ENCODE assay signal across 12 cellular contexts in genomic region chr2:127647242-127648190, GRCh38. TPM values are rescaled to one million over a fixed set of nuclear protein-coding genes. Genes with fewer than 3 reads are reported as not detected.
A peak's percentile ranks its signal among the peaks of the same experiment; 100 is the strongest.
DNase-seq lines count a peak whose midpoint lies in the region; TF ChIP-seq lines count a peak whose summit lies in the region.
"Had no signal": no experiment of that assay in that cellular context is flagged by ENCODE, and none has a peak within 500 bp of the region (broad histone marks: within the 10 kb centered on the region; RNA-seq: fewer than 3 reads in every experiment).

No MANE protein-coding gene starts in this region.

- H3K4me1 Mint-ChIP-seq in neural progenitor cell = peaks cover 55% of the 10 kb centered on the region

- no peaks in the 10 kb centered on the region for H3K9me3 ChIP-seq in NT2/D1 (ENCODE audit: insufficient read depth, low read length)
- H3K9me3 ChIP-seq in neural progenitor cell (ENCODE audit: low read depth) = no peaks in the 10 kb centered on the region

- H4K20me1 ChIP-seq in neural progenitor cell (ENCODE audit: low read depth) = no peaks in the 10 kb centered on the region

- H3K9ac ChIP-seq in NT2/D1 (ENCODE audit: insufficient read length, low read depth) (peak overlapping the region; percentile 27), neural progenitor cell (no peak overlapping the region)
- H3K9ac ChIP-seq: parathyroid adenoma had no signal

- peaks cover 17% of the 10 kb centered on the region for H3K27me3 Mint-ChIP-seq in neural progenitor cell (ENCODE audit: insufficient read depth, low read depth)

- DNase-seq in ACHN = peak; percentile 22
- no peak for DNase-seq in NT2/D1 (ENCODE audit: low read depth, low spot score)
- peak; percentile 38 for DNase-seq in fibroblast of the aortic adventitia (ENCODE audit: low read depth)
- DNase-seq in neural progenitor cell (ENCODE audit: low spot score) = no peak
- DNase-seq in activated CD4-positive, alpha-beta T cell treated with anti-CD3 and anti-CD28 coated beads, Interleukin-2, amount 50 U/mL, for 4 hours = no peak
- no peak for DNase-seq in hippocampal formation (lab: John Stamatoyannopoulos, UW)
- DNase-seq in activated CD8-positive, alpha-beta memory T cell treated with anti-CD3 and anti-CD28 coated beads for 24 hours = no peak
- DNase-seq in stimulated activated CD4-positive, alpha-beta T cell treated with anti-CD3 and anti-CD28 coated beads, Interleukin-15, amount 100 ng/mL, for 24 hours = no peak
- DNase-seq: NCI-H524 treated with DMSO at 0.1 percent for 48 hours, T1000 had no signal

- H3K4me1 ChIP-seq in NT2/D1 (ENCODE audit: insufficient read depth, insufficient read length) (peaks cover 40% of the 10 kb centered on the region), neural progenitor cell (peaks cover 8% of the 10 kb centered on the region)
- H3K4me1 ChIP-seq: parathyroid adenoma had no signal

- H3K79me2 ChIP-seq in neural progenitor cell (ENCODE audit: low read depth) = no peaks in the 10 kb centered on the region
- H3K79me2 ChIP-seq: parathyroid adenoma had no signal

- TF ChIP-seq CTCF in fibroblast of the aortic adventitia (IDR thresholded peaks at IDR 0.05; ENCODE audit: insufficient read depth, low read length) (no peak), neural progenitor cell (IDR thresholded peaks at IDR 0.05) (no peak)

- H2AFZ ChIP-seq in neural progenitor cell (replicated peaks) = no peak overlapping the region
- H2AFZ ChIP-seq: parathyroid adenoma had no signal

- peak overlapping the region; percentile 97 for H3K27ac Mint-ChIP-seq in neural progenitor cell
- H3K27ac Mint-ChIP-seq: activated T-helper 2 cell treated with anti-CD3 and anti-CD28 coated beads, Interferon-gamma antibody, Interleukin-2, Interleukin-4, amounts not matched to agents 10 μg/mL and 5 μg/mL and 100 μg/mL, durations not matched to agents 14 hours and 24 hours and 36 hours had no signal

- H3F3A ChIP-seq in neural progenitor cell (ENCODE audit: low read depth) = no peaks in the 10 kb centered on the region

- in situ Hi-C loops in ACHN (cut with HindIII; ENCODE audit: low pct_ligation_motif_present, low pct_unique_long_range_greater_than_20kb, low sequenced_read_pairs) = no loop called here

- no peaks in the 10 kb centered on the region for H3K27me3 ChIP-seq in NT2/D1 (ENCODE audit: insufficient read depth, insufficient read length)
- no peaks in the 10 kb centered on the region for H3K27me3 ChIP-seq in neural progenitor cell

- H3K4me3 ChIP-seq in NT2/D1 (ENCODE audit: insufficient read length, low read depth) = no peak overlapping the region
- H3K4me3 ChIP-seq in fibroblast of the aortic adventitia (ENCODE audit: low read depth, low read length) = no peak overlapping the region
- no peak overlapping the region for H3K4me3 ChIP-seq in neural progenitor cell

- H3K4me2 ChIP-seq in neural progenitor cell = no peak overlapping the region

- no peak overlapping the region for H3K27ac ChIP-seq in neural progenitor cell
- H3K27ac ChIP-seq: parathyroid adenoma had no signal

- H3K4me3 Mint-ChIP-seq in neural progenitor cell = no peak overlapping the region

- no peaks in the 10 kb centered on the region for H3K36me3 Mint-ChIP-seq in neural progenitor cell

- no peaks in the 10 kb centered on the region for H3K9me3 Mint-ChIP-seq in neural progenitor cell
- H3K9me3 Mint-ChIP-seq: activated T-helper 2 cell treated with anti-CD3 and anti-CD28 coated beads, Interferon-gamma antibody, Interleukin-2, Interleukin-4, amounts not matched to agents 10 μg/mL and 5 μg/mL and 100 μg/mL, durations not matched to agents 14 hours and 24 hours and 36 hours had no signal

- H3K36me3 ChIP-seq in NT2/D1 (ENCODE audit: insufficient read depth, insufficient read length, low read length) = peaks cover 8% of the 10 kb centered on the region
- no peaks in the 10 kb centered on the region for H3K36me3 ChIP-seq in neural progenitor cell

RNA-seq across cellular contexts. Expression of gene GPR17, which starts 1.6 kb away (rescaled TPM):
- total RNA-seq in fibroblast of the aortic adventitia (ENCODE audit: low replicate concordance) = not detected in 2 replicates
- not detected in 2 replicates for total RNA-seq in neural progenitor cell (ENCODE audit: low replicate concordance)
- total RNA-seq: activated T-helper 2 cell treated with anti-CD3 and anti-CD28 coated beads, Interferon-gamma antibody, Interleukin-2, Interleukin-4, amounts not matched to agents 10 μg/mL and 5 μg/mL and 100 μg/mL, durations not matched to agents 14 hours and 24 hours and 36 hours had no signal

RNA-seq across cellular contexts. Expression of gene LIMS2, which starts 27.8 kb away (rescaled TPM):
- total RNA-seq in fibroblast of the aortic adventitia (ENCODE audit: low replicate concordance) = 7.8 and 11.3 TPM in 2 replicates
- total RNA-seq in neural progenitor cell (ENCODE audit: low replicate concordance) = 1.2 TPM in 1 of 2 replicates, not detected in the other

RNA-seq across cellular contexts. Expression of gene SFT2D3, which starts 53.8 kb away (rescaled TPM):
- total RNA-seq in fibroblast of the aortic adventitia (ENCODE audit: low replicate concordance) = 3.5 and 7.0 TPM in 2 replicates
- 22.8 and 30.6 TPM in 2 replicates for total RNA-seq in neural progenitor cell (ENCODE audit: low replicate concordance)

Comparison
In these comparisons a context has a peak if more than half of its experiments do, and no peak if none do; other contexts are left out.
1. DNase-seq: peak in ACHN (single experiment) and fibroblast of the aortic adventitia (single experiment); none in NT2/D1 (single experiment), neural progenitor cell (single experiment), activated CD4-positive, alpha-beta T cell treated with anti-CD3 and anti-CD28 coated beads, Interleukin-2, amount 50 U/mL, for 4 hours (0 of 2), hippocampal formation (0 of 2), activated CD8-positive, alpha-beta memory T cell treated with anti-CD3 and anti-CD28 coated beads for 24 hours (single experiment) and stimulated activated CD4-positive, alpha-beta T cell treated with anti-CD3 and anti-CD28 coated beads, Interleukin-15, amount 100 ng/mL, for 24 hours (single experiment).